Comparison of ENCODE assay signal across 1 cellular context in genomic region chr12:41888285-41888684, GRCh38.
"Had no signal": no experiment of that assay in that cellular context is flagged by ENCODE, and none has a peak within 500 bp of the region (broad histone marks: within the 10 kb centered on the region; RNA-seq: fewer than 3 reads in every experiment).

No MANE protein-coding gene starts in this region.

- ATAC-seq: GM12878 had no signal

- H3K4me3 ChIP-seq: GM12878 had no signal
